Comparison of ENCODE assay signal across 23 cellular contexts in the genomic region with DNA sequence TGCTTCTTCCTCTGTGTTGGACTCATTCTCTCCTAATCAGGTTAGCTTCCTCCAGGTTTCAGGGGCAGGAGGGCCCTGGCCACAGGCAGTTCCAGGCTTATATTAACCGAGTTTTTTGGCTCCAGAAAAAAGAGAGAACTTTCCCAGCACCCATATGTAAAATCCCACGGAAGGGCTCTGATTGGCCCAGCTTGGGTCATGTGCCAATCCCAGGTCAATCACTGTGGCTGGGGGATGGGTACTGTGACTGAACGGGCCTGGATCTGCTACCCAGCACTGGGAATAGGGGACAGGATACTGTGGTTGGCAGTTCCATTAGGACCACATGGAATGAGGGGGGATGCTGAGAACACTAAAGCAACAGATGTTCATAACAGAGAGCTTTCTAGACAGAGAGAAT. TPM values are rescaled to one million over a fixed set of nuclear protein-coding genes. Genes with fewer than 3 reads are reported as not detected.
DNase-seq lines count a peak whose midpoint lies in the region; ATAC-seq and TF ChIP-seq lines count a peak whose summit lies in the region.
"Had no signal": no experiment of that assay in that cellular context is flagged by ENCODE, and none has a peak within 500 bp of the region (broad histone marks: within the 10 kb centered on the region; RNA-seq: fewer than 3 reads in every experiment).

No MANE protein-coding gene starts in this region.

- H3K36me3 Mint-ChIP-seq in endodermal cell (ENCODE audit: low read depth): no peaks in the 10 kb centered on the region
- H3K36me3 Mint-ChIP-seq: IgD-negative memory B cell had no signal

- ATAC-seq in Panc1: no peak
- no peak for ATAC-seq in GM18867 (IDR thresholded peaks at IDR 0.05; ENCODE audit: unreplicated experiment)
- ATAC-seq: PC-3 had no signal

- H3K27me3 ChIP-seq in Panc1 (ENCODE audit: control insufficient read depth, insufficient read depth, low read length) (no peaks in the 10 kb centered on the region), endodermal cell (ENCODE audit: control insufficient read depth, insufficient read depth, low read length, poor library complexity, severe bottlenecking) (no peaks in the 10 kb centered on the region), suprapubic skin (no peaks in the 10 kb centered on the region)

- H3K27me3 Mint-ChIP-seq in endodermal cell (ENCODE audit: insufficient read depth): no peaks in the 10 kb centered on the region
- H3K27me3 Mint-ChIP-seq: IgD-negative memory B cell had no signal

- no peak overlapping the region for H3K4me3 ChIP-seq in Panc1 (ENCODE audit: low read depth in 2 of 2, low read length in 2 of 2)
- H3K4me3 ChIP-seq in endodermal cell (ENCODE audit: low read length): no peak overlapping the region
- H3K4me3 ChIP-seq in suprapubic skin: no peak overlapping the region

- H3K27ac ChIP-seq in Panc1 (ENCODE audit: low read length) (peak overlapping the region; percentile 25), endodermal cell (ENCODE audit: low read depth, low read length) (no peak overlapping the region), suprapubic skin (no peak overlapping the region)
- H3K27ac ChIP-seq: HL-60, RWPE1 had no signal

- TF ChIP-seq EP300 in suprapubic skin (IDR thresholded peaks at IDR 0.05): no peak

- no peaks in the 10 kb centered on the region for H3K36me3 ChIP-seq in Panc1 (ENCODE audit: control insufficient read depth, insufficient read depth, low read length)
- no peaks in the 10 kb centered on the region for H3K36me3 ChIP-seq in endodermal cell (ENCODE audit: control insufficient read depth, insufficient read depth, low read length)
- H3K36me3 ChIP-seq in suprapubic skin: no peaks in the 10 kb centered on the region

- DNase-seq in NCI-H82 (lab: John Stamatoyannopoulos, UW) (peak; percentile 31), NCI-H82 treated with DMSO at 0.1 percent for 48 hours (lab: John Stamatoyannopoulos, UW; ENCODE audit: unreplicated experiment) (no peak), Panc1 (ENCODE audit: low read depth, low spot score) (no peak), endodermal cell (peak; percentile 44), suprapubic skin (ENCODE audit: low spot score in 2 of 2) (no peak), GM13977 (ENCODE audit: low spot score) (no peak)
- DNase-seq in NK-92 treated with Interleukin-12 subunit alpha and Interleukin-12 subunit beta, amount 100 ng/mL, for 24 hours (lab: John Stamatoyannopoulos, UW): no peak
- DNase-seq: 8988T, DMS53, GOT3, HCEC 1CT, Kasumi-1, MV-4-11, NCI-H2029, NCI-H2227 treated with DMSO at 0.1 percent for 48 hours, NCI-H526 treated with DMSO at 0.1 percent for 48 hours, PC-3, SHP77, T-helper 1 cell had no signal

- no peak for TF ChIP-seq POLR2A in suprapubic skin (IDR thresholded peaks at IDR 0.05)

- no peak overlapping the region for H3K9ac ChIP-seq in endodermal cell (ENCODE audit: extremely low read depth, low read length, poor library complexity, severe bottlenecking)

- H3K9me3 ChIP-seq in Panc1 (ENCODE audit: control insufficient read depth, insufficient read depth, low read depth, low read length) (no peaks in the 10 kb centered on the region), endodermal cell (ENCODE audit: control insufficient read depth, low read length) (no peaks in the 10 kb centered on the region), suprapubic skin (no peaks in the 10 kb centered on the region)

- POLR2A ChIA-PET in Panc1 (lab: Charles Lee): no interaction called here

- TF ChIP-seq CTCF in Panc1 (IDR thresholded peaks at IDR 0.05) (no peak), endodermal cell (conservative IDR thresholded peaks at IDR 0.05) (no peak), suprapubic skin (IDR thresholded peaks at IDR 0.05) (no peak), GM13977 (IDR thresholded peaks at IDR 0.05; ENCODE audit: extremely low read depth, insufficient read depth, missing control alignments) (no peak)

- in situ Hi-C loops in Panc1 (cut with HindIII; ENCODE audit: low pct_unique_long_range_greater_than_20kb, low sequenced_read_pairs): no loop called here
- in situ Hi-C loops in GM13977 (cut with MboI; ENCODE audit: low pct_unique_long_range_greater_than_20kb, low sequenced_read_pairs, unreplicated experiment): no loop called here

- 83 to 90% methylated on average over 3 of the region's 3 CpGs for WGBS in endodermal cell (ENCODE audit: insufficient coverage in 1 of 2, insufficient read length in 1 of 2), 2 experiments
- WGBS in suprapubic skin: 73% methylated on average over 3 of the region's 3 CpGs

- CTCF ChIA-PET in Panc1 (lab: Charles Lee): no interaction called here

- H3K27ac Mint-ChIP-seq in endodermal cell: no peak overlapping the region
- H3K27ac Mint-ChIP-seq: IgD-negative memory B cell had no signal

- H3K9me3 Mint-ChIP-seq in endodermal cell: peaks cover 2% of the 10 kb centered on the region
- H3K9me3 Mint-ChIP-seq: IgD-negative memory B cell had no signal

- intact Hi-C loops in Panc1 (cut with micrococcal nuclease; ENCODE audit: unreplicated experiment): no loop called here

- H3K4me1 ChIP-seq in Panc1 (ENCODE audit: control insufficient read depth, insufficient read depth, low read length) (no peaks in the 10 kb centered on the region; the same call in 1 of the 2 replicates), endodermal cell (ENCODE audit: control insufficient read depth, insufficient read depth, low read length) (no peaks in the 10 kb centered on the region), suprapubic skin (peaks cover 4% of the 10 kb centered on the region)

- H3K4me1 Mint-ChIP-seq in endodermal cell: peaks cover 23% of the 10 kb centered on the region

- no peak overlapping the region for H3K4me3 Mint-ChIP-seq in endodermal cell
- H3K4me3 Mint-ChIP-seq: IgD-negative memory B cell had no signal

- no TSS peak for BruUV-seq in Panc1 (replicated peaks; lab: Mats Ljungman, UMichigan)

RNA-seq across cellular contexts. Expression of a gene that starts 51.0 kb away (rescaled TPM):
- total RNA-seq in Panc1 (2021; ENCODE audit: unreplicated experiment) (34.4 TPM), endodermal cell (100 to 1,000 TPM in 1 of 2 donors, 10 to 100 TPM in 1; 42.3 to 101 TPM), suprapubic skin (10 to 100 TPM in 1 of 4 donors, 1 to 10 TPM in 2, not detected in 1; 3.2 to 11.8 (median 3.6) TPM)
- 11.0 TPM for polyA plus RNA-seq in Panc1 (2012; ENCODE audit: insufficient read length)
- polyA plus RNA-seq in endodermal cell (2013, experiment 1 of 2): 59.8 TPM
- 62.4 TPM for polyA plus RNA-seq in endodermal cell (2013, experiment 2 of 2)
- polyA plus RNA-seq: IgD-negative memory B cell had no signal

Comparison
In these comparisons a context has a peak if more than half of its experiments do, and no peak if none do; other contexts are left out.
1. DNase-seq: peak in NCI-H82 (single experiment) and endodermal cell (single experiment); none in NCI-H82 treated with DMSO at 0.1 percent for 48 hours (single experiment), Panc1 (single experiment), suprapubic skin (0 of 2), GM13977 (single experiment) and NK-92 treated with Interleukin-12 subunit alpha and Interleukin-12 subunit beta, amount 100 ng/mL, for 24 hours (single experiment).